31 cellular contexts compared by ENCODE assay signal in genomic region chr3:177881330-177881729, GRCh38.
"Had no signal": no experiment of that assay in that cellular context is flagged by ENCODE, and none has a peak within 500 bp of the region (broad histone marks: within the 10 kb centered on the region; RNA-seq: fewer than 3 reads in every experiment).

No MANE protein-coding gene starts in this region.

- DNase-seq: activated CD4-positive, alpha-beta memory T cell treated with anti-CD3 and anti-CD28 coated beads, Interleukin-2, amount 10 ng/mL, durations not matched to agents 7 days and 5 days; activated CD4-positive, alpha-beta T cell treated with anti-CD3 and anti-CD28 coated beads for 1 hour; activated CD4-positive, CD25-positive, alpha-beta regulatory T cell; activated CD8-positive, alpha-beta memory T cell treated with anti-CD3 and anti-CD28 coated beads for 24 hours; activated CD8-positive, alpha-beta memory T cell treated with anti-CD3 and anti-CD28 coated beads, Interleukin-2, amount 10 ng/mL, durations not matched to agents 7 days and 5 days; activated CD8-positive, alpha-beta memory T cell treated with anti-CD3 and anti-CD28 coated beads, Interleukin-2, amount 50 U/mL, for 48 hours; activated effector memory CD4-positive, alpha-beta T cell treated with Interleukin-2 at 50 U/mL for 16 hours; activated naive CD4-positive, alpha-beta T cell treated with anti-CD3 and anti-CD28 coated beads, Interleukin-2, amount 10 ng/mL, durations not matched to agents 7 days and 5 days; activated naive CD8-positive, alpha-beta T cell treated with anti-CD3 and anti-CD28 coated beads, Interleukin-2, amount 50 U/mL, for 24 hours; activated T-cell treated with anti-CD3 and anti-CD28 coated beads, Interleukin-2, amount 50 U/mL, for 48 hours; amniotic stem cell; aorta; Karpas-422; KBM-7; NCI-H1105; NCI-H1417 treated with DMSO at 0.1 percent for 48 hours; NCI-H1694 treated with DMSO at 0.1 percent for 48 hours; NCI-H2029; NCI-H345; NCI-H510A; NCI-H526; NCI-H748 treated with DMSO at 0.1 percent for 48 hours; SHP77; SJCRH30; T-cell; T-helper 2 cell; T-helper 9 cell; WERI-Rb-1 had no signal

- H3K36me3 ChIP-seq: cardiac muscle cell, SJCRH30, WERI-Rb-1 had no signal

- H3K4me3 ChIP-seq: cardiac muscle cell, SJCRH30, SK-N-MC had no signal

- ATAC-seq: activated CD8-positive, alpha-beta memory T cell treated with anti-CD3 and anti-CD28 coated beads, Interleukin-2, amount 10 ng/mL, durations not matched to agents 7 days and 5 days; activated naive CD8-positive, alpha-beta T cell treated with anti-CD3 and anti-CD28 coated beads, Interleukin-2, amount 50 U/mL, for 24 hours; Panc1; T-cell had no signal

- H3K4me1 ChIP-seq: SJCRH30 had no signal

- H3K9me3 ChIP-seq: SJCRH30 had no signal

- H3K27me3 ChIP-seq: cardiac muscle cell, SJCRH30 had no signal
